In the genomic region with DNA sequence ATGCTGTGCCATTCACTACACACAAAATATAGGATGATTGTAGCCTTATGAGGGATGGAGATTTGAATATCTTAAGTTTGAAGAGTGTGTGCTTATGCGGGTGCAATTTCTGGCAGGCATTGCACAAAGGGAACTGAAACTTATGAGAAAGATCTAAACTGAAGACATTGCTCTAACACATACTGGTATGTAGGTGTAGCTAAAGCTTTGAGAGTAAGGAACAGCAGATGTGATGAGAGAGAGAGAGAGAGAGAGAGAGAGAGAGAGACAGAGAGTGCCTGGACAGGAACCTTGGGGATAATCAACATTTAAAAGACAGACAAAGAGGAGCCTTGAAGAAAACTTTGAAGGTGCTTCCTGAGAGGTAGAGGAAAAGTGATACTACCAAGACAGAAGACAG, we compare ENCODE assay signal across 14 cellular contexts.
DNase-seq lines count a peak whose midpoint lies in the region; ATAC-seq and TF ChIP-seq lines count a peak whose summit lies in the region.
"Had no signal": no experiment of that assay in that cellular context is flagged by ENCODE, and none has a peak within 500 bp of the region (broad histone marks: within the 10 kb centered on the region; RNA-seq: fewer than 3 reads in every experiment).

No MANE protein-coding gene starts in this region.

- no peak for TF ChIP-seq EP300 in sigmoid colon (IDR thresholded peaks at IDR 0.05)

- TF ChIP-seq POLR2A in IMR-90 (IDR thresholded peaks at IDR 0.05; ENCODE audit: low read depth, low read length) (no peak), sigmoid colon (IDR thresholded peaks at IDR 0.05) (no peak)

- H4K8ac ChIP-seq in IMR-90 (ENCODE audit: low read depth in 2 of 2, low read length in 2 of 2) = peak overlapping the region in 1 of 2 experiments; percentile 28; a peak in 1 of 4 replicates

- H3K9me3 ChIP-seq in IMR-90 (ENCODE audit: control insufficient read depth, insufficient read depth, low read length) (no peaks in the 10 kb centered on the region), sigmoid colon (no peaks in the 10 kb centered on the region)
- H3K9me3 ChIP-seq: thoracic aorta had no signal

- H2AFZ ChIP-seq in IMR-90 (replicated peaks; ENCODE audit: low read length, poor library complexity) = no peak overlapping the region

- no peak overlapping the region for H4K91ac ChIP-seq in IMR-90 (ENCODE audit: insufficient read depth, low read depth, low read length)

- peak overlapping the region; percentile 8; the same call in 1 of the 2 replicates for H2AK5ac ChIP-seq in IMR-90 (ENCODE audit: low read depth, low read length)

- no peak overlapping the region for H3K4me2 ChIP-seq in IMR-90 (ENCODE audit: low read depth, low read length)
- H3K4me2 ChIP-seq: KMS-11 had no signal

- H2BK5ac ChIP-seq in IMR-90 (ENCODE audit: low read depth, low read length, poor library complexity, severe bottlenecking) = peak overlapping the region; percentile 7

- dilution Hi-C loops in IMR-90 (cut with HindIII; ENCODE audit: low sequenced_read_pairs, unreplicated experiment) = no loop called here

- H3K79me1 ChIP-seq in IMR-90 (ENCODE audit: low read depth in 1 of 2, low read length in 2 of 2) = no peaks in the 10 kb centered on the region

- H3K23ac ChIP-seq in IMR-90 (ENCODE audit: low read depth, low read length) = no peak overlapping the region

- BruUV-seq in IMR-90 (replicated peaks; lab: Mats Ljungman, UMichigan) = no TSS peak

- in situ Hi-C loops in GM13977 (cut with MboI; ENCODE audit: low pct_unique_long_range_greater_than_20kb, low sequenced_read_pairs, unreplicated experiment) = no loop called here
- in situ Hi-C loops in IMR-90 (cut with MboI; ENCODE audit: low sequenced_read_pairs) = loop anchor here (10.0 kb wide), 1 partner anchor 479 kb away; no protein-coding TSS in a partner anchor

- H3K27ac ChIP-seq in IMR-90 (ENCODE audit: insufficient read depth, low read length) (no peak overlapping the region), sigmoid colon (no peak overlapping the region)
- H3K27ac ChIP-seq: C4-2B, KMS-11, thoracic aorta, VCaP had no signal

- H3K18ac ChIP-seq in IMR-90 (ENCODE audit: low read depth, low read length) = peak overlapping the region; percentile 77; the same call in 1 of the 2 replicates

- no peak overlapping the region for H3K56ac ChIP-seq in IMR-90 (ENCODE audit: extremely low read depth, insufficient read depth, low read length)

- H3K4me3 ChIP-seq in IMR-90 (ENCODE audit: insufficient read depth, low read depth, low read length) (no peak overlapping the region), sigmoid colon (no peak overlapping the region)
- H3K4me3 ChIP-seq: thoracic aorta had no signal

- H3K27me3 ChIP-seq in IMR-90 (ENCODE audit: control insufficient read depth, insufficient read depth, low read length) = no peaks in the 10 kb centered on the region
- no peaks in the 10 kb centered on the region for H3K27me3 ChIP-seq in sigmoid colon

- POLR2A ChIA-PET in IMR-90 (lab: Charles Lee; ENCODE audit: unreplicated experiment) = no interaction called here

- H3K4ac ChIP-seq in IMR-90 (ENCODE audit: low read depth, low read length) = peak overlapping the region; percentile 31; the same call in 1 of the 2 replicates

- TF ChIP-seq RAD21 in IMR-90 (IDR thresholded peaks at IDR 0.05; ENCODE audit: low read length) = no peak

- 100% methylated on average over 1 of the region's 1 CpG; no CpG with 5 or more reads in 1 of the 2 experiments for WGBS in IMR-90 (ENCODE audit: extremely low coverage in 2 of 2, insufficient read length in 1 of 2), 2 experiments
- WGBS in sigmoid colon, 2 donors = 62 to 91% methylated on average over 1 of the region's 1 CpG

- intact Hi-C loops in IMR-90 (cut with micrococcal nuclease) = no loop called here
- intact Hi-C loops in sigmoid colon (cut with DNase I) = no loop called here

- no peaks in the 10 kb centered on the region for H3K36me3 ChIP-seq in IMR-90 (ENCODE audit: control insufficient read depth, insufficient read depth, low read length)
- no peaks in the 10 kb centered on the region for H3K36me3 ChIP-seq in sigmoid colon
- H3K36me3 ChIP-seq: thoracic aorta had no signal

- no peak overlapping the region for H3K9ac ChIP-seq in IMR-90 (ENCODE audit: low read depth, low read length)
- H3K9ac ChIP-seq: KMS-11 had no signal

- TF ChIP-seq CTCF in GM13977 (IDR thresholded peaks at IDR 0.05; ENCODE audit: extremely low read depth, insufficient read depth, missing control alignments) (peak; percentile 7), IMR-90 (conservative IDR thresholded peaks at IDR 0.05; ENCODE audit: low read depth, low read length) (no peak), sigmoid colon (IDR thresholded peaks at IDR 0.05) (no peak)

- DNase-seq in GM13977 (ENCODE audit: low spot score) = peak; percentile 17
- no peak for DNase-seq in IMR-90
- DNase-seq in epidermal melanocyte (ENCODE audit: insufficient read length, low spot score) = no peak
- DNase-seq in sigmoid colon = no peak
- DNase-seq in stimulated activated naive CD4-positive, alpha-beta T cell treated with Interleukin-2 at 50 U/mL for 16 hours (lab: John Stamatoyannopoulos, UW) = no peak
- no peak for DNase-seq in DMS153 treated with DMSO at 0.1 percent for 48 hours (lab: John Stamatoyannopoulos, UW; ENCODE audit: unreplicated experiment)
- DNase-seq: hippocampal formation; NK-92 treated with Interleukin-12 subunit alpha and Interleukin-12 subunit beta, amount 100 ng/mL, for 24 hours had no signal

- H3K9me1 ChIP-seq in IMR-90 (ENCODE audit: insufficient read depth, low read length) = no peaks in the 10 kb centered on the region

- H2BK20ac ChIP-seq in IMR-90 (ENCODE audit: low read depth, low read length) = peak overlapping the region; percentile 61; the same call in 1 of the 2 replicates

- peak overlapping the region; percentile 36; the same call in 2 of the 3 replicates for H2BK15ac ChIP-seq in IMR-90 (ENCODE audit: low read depth, low read length)

- no peak overlapping the region for H2AK9ac ChIP-seq in IMR-90 (replicated peaks; ENCODE audit: low read depth, low read length, poor library complexity)

- ATAC-seq in GM19397 (IDR thresholded peaks at IDR 0.05; ENCODE audit: unreplicated experiment) (peak; percentile 98), HG02884 (IDR thresholded peaks at IDR 0.05; ENCODE audit: unreplicated experiment) (peak; percentile 100), IMR-90 (ENCODE audit: low read depth) (no peak)

- H2BK120ac ChIP-seq in IMR-90 (ENCODE audit: low read depth, low read length) = peak overlapping the region; percentile 14; the same call in 1 of the 2 replicates

- H4K20me1 ChIP-seq in IMR-90 (ENCODE audit: insufficient read depth, low read length) = no peaks in the 10 kb centered on the region

- CTCF ChIA-PET in IMR-90 (lab: Yijun Ruan, JAX) = no interaction called here

- H3K4me1 ChIP-seq in IMR-90 (ENCODE audit: control insufficient read depth, insufficient read depth, low read length) (peaks cover 4% of the 10 kb centered on the region; the same call in 1 of the 2 replicates), sigmoid colon (no peaks in the 10 kb centered on the region)

- 0 out of 2 replicates have a peak overlapping the region, but pooled peaks have one; percentile 71 for H3K14ac ChIP-seq in IMR-90 (replicated peaks; ENCODE audit: low read depth, low read length)

- H4K5ac ChIP-seq in IMR-90 (ENCODE audit: low read depth, low read length) = peak overlapping the region; percentile 78; the same call in 1 of the 2 replicates

TF ChIP-seq in IMR-90, 13 proteins besides CTCF, POLR2A, EP300 and RAD21:
- TF ChIP-seq CHD1 (IDR thresholded peaks at IDR 0.05; ENCODE audit: low read depth, low read length) = no peak
- no peak for TF ChIP-seq BHLHE40 (IDR thresholded peaks at IDR 0.05; ENCODE audit: low read depth, low read length)
- TF ChIP-seq MAFK (IDR thresholded peaks at IDR 0.05; ENCODE audit: low read depth, low read length) = no peak
- TF ChIP-seq NFE2L2 (IDR thresholded peaks at IDR 0.05; ENCODE audit: low read depth, low read length) = no peak
- no peak for TF ChIP-seq MAZ (IDR thresholded peaks at IDR 0.05; ENCODE audit: borderline replicate concordance, low read depth, low read length)
